ENCODE assay signal across 9 cellular contexts in the genomic region with DNA sequence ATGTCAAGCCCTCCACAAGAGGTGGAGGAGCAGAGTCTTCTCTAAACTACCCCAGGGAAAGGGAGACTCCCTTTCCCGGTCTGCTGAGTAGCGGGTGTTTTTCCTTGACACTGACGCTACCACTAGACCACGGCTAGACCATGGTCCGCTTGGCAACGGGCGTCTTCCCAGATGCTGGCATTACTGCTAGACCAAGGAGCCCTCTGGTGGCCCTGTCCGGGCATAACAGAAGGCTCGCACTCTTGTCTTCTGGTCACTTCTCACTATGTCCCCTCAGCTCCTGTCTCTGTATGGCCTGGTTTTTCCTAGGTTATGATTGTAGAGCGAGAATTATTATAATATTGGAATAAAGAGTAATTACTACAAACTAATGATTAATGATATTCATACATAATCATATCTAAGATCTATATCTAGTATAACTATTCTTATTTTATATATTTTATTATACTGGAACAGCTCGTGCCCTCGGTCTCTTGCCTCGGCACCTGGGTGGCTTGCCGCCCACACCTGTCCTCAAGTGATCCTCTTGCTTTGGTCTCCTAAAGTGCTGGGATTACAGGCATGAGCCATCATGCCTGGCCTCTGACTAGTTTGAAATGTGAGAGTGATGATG. TPM values are rescaled to one million over a fixed set of nuclear protein-coding genes. Genes with fewer than 3 reads are reported as not detected.
A peak's percentile ranks its signal among the peaks of the same experiment; 100 is the strongest.
DNase-seq lines count a peak whose midpoint lies in the region; ATAC-seq, FAIRE-seq and TF ChIP-seq lines count a peak whose summit lies in the region.
"Not testable (repeated sequence)": the region's sequence is repeated elsewhere in the genome, so short reads cannot be mapped to it uniquely, and the experiment has no call there.
"Had no signal": no experiment of that assay in that cellular context is flagged by ENCODE, and none has a peak within 500 bp of the region (broad histone marks: within the 10 kb centered on the region; RNA-seq: fewer than 3 reads in every experiment).

No MANE protein-coding gene starts in this region.

- H3K27ac Mint-ChIP-seq in Calu3 (ENCODE audit: unreplicated experiment); activated T-cell treated with anti-CD3 and anti-CD28 coated beads, Interleukin-2, amount 50 U/mL, for 72 hours: not testable (repeated sequence)

- not testable (repeated sequence) for BruUV-seq in Calu3 (replicated peaks; lab: Mats Ljungman, UMichigan); endothelial cell of umbilical vein (replicated peaks; lab: Mats Ljungman, UMichigan)

- H3K27ac ChIP-seq in OCI-LY1 (ENCODE audit: low read depth, low read length, poor library complexity, severe bottlenecking); endothelial cell of umbilical vein (ENCODE audit: insufficient read depth, low read depth, low read length); pancreas; tibial nerve: not testable (repeated sequence)

- H3K36me3 ChIP-seq in OCI-LY1 (ENCODE audit: insufficient read depth, low read length); endothelial cell of umbilical vein (ENCODE audit: control insufficient read depth in 2 of 2, extremely low read depth in 1 of 2, insufficient read depth in 2 of 2, low read length in 2 of 2); pancreas; tibial nerve: not testable (repeated sequence)

- H3K27me3 Mint-ChIP-seq in Calu3 (ENCODE audit: unreplicated experiment): peaks cover 26% of the 10 kb centered on the region
- peaks cover 16% of the 10 kb centered on the region for H3K27me3 Mint-ChIP-seq in activated T-cell treated with anti-CD3 and anti-CD28 coated beads, Interleukin-2, amount 50 U/mL, for 72 hours (ENCODE audit: low read depth)

- not testable (repeated sequence) for H3K9ac ChIP-seq in OCI-LY1 (ENCODE audit: low read length); endothelial cell of umbilical vein (replicated peaks; ENCODE audit: extremely low read depth, insufficient read depth, low read length)

- not testable (repeated sequence) for H3K4me3 ChIP-seq in OCI-LY1 (ENCODE audit: low read depth, low read length, poor library complexity, severe bottlenecking); endothelial cell of umbilical vein (replicated peaks in 1 of 3; ENCODE audit: insufficient read depth in 1 of 3, low read depth in 1 of 3, low read length in 3 of 3); pancreas; tibial nerve

- not testable (repeated sequence) for TF ChIP-seq EP300 in Ishikawa (IDR thresholded peaks at IDR 0.05; ENCODE audit: borderline replicate concordance); tibial nerve (IDR thresholded peaks at IDR 0.05)

- not testable (repeated sequence) for ATAC-seq in activated T-cell treated with anti-CD3 and anti-CD28 coated beads, Interleukin-2, amount 50 U/mL, for 72 hours (replicated peaks in 1 of 2)
- peak in 2 of 4 donors; percentile 42 to 49 for ATAC-seq in pancreas

- H4K20me1 ChIP-seq in OCI-LY1 (ENCODE audit: insufficient read depth, low read length); endothelial cell of umbilical vein (replicated peaks; ENCODE audit: control insufficient read depth, extremely low read depth, insufficient read depth, low read length): not testable (repeated sequence)

- peak; percentile 68 for TF ChIP-seq RAD21 in Ishikawa (IDR thresholded peaks at IDR 0.05; ENCODE audit: low read depth)

- intact Hi-C loops in Calu3 (cut with micrococcal nuclease; ENCODE audit: unreplicated experiment): loop anchor here (1.0 to 5.0 kb wide), 2 partner anchors 38 to 172 kb away; a partner anchor contains a TSS
- intact Hi-C loops in endothelial cell of umbilical vein (cut with micrococcal nuclease): loop anchor here (1.0 to 2.0 kb wide), 2 partner anchors 74 to 172 kb away; no protein-coding TSS in a partner anchor
- intact Hi-C loops in pancreas (cut with DNase I): not testable (repeated sequence)

- dilution Hi-C loops in endothelial cell of umbilical vein (cut with MboI; ENCODE audit: extremely low pct_ligation_motif_present, low sequenced_read_pairs): not testable (repeated sequence)

- not testable (repeated sequence) for H3K36me3 Mint-ChIP-seq in Calu3 (ENCODE audit: insufficient read depth, unreplicated experiment); activated T-cell treated with anti-CD3 and anti-CD28 coated beads, Interleukin-2, amount 50 U/mL, for 72 hours (ENCODE audit: insufficient read depth in 2 of 2)

- H3F3A ChIP-seq in OCI-LY1 (ENCODE audit: insufficient read depth, low read length): not testable (repeated sequence)

- H3K4me3 Mint-ChIP-seq in Calu3 (ENCODE audit: low read depth, unreplicated experiment); activated T-cell treated with anti-CD3 and anti-CD28 coated beads, Interleukin-2, amount 50 U/mL, for 72 hours: not testable (repeated sequence)

- TF ChIP-seq POLR2A in endothelial cell of umbilical vein (IDR thresholded peaks at IDR 0.05; ENCODE audit: low read depth, low read length); tibial nerve (IDR thresholded peaks at IDR 0.05): not testable (repeated sequence)

- H2AFZ ChIP-seq in OCI-LY1 (ENCODE audit: low read length): not testable (repeated sequence)
- peak overlapping the region; percentile 44 for H2AFZ ChIP-seq in endothelial cell of umbilical vein (ENCODE audit: low read depth, low read length)

- H3K9me1 ChIP-seq in endothelial cell of umbilical vein (replicated peaks; ENCODE audit: control insufficient read depth, extremely low read depth, insufficient read depth, low read length): not testable (repeated sequence)

- H3K79me2 ChIP-seq in OCI-LY1 (ENCODE audit: insufficient read depth, low read length); endothelial cell of umbilical vein (ENCODE audit: control insufficient read depth, insufficient read depth, low read length): not testable (repeated sequence)

- H3K9me2 ChIP-seq in OCI-LY1 (ENCODE audit: low read depth, low read length): not testable (repeated sequence)

- TF ChIP-seq CTCF in Calu3 (IDR thresholded peaks at IDR 0.05; ENCODE audit: unreplicated experiment): peak; percentile 64
- TF ChIP-seq CTCF in OCI-LY1 (IDR thresholded peaks at IDR 0.05; ENCODE audit: low read length): peak; percentile 44
- TF ChIP-seq CTCF in endothelial cell of umbilical vein (IDR thresholded peaks at IDR 0.05; ENCODE audit: extremely low read depth in 1 of 2, insufficient read depth in 1 of 2, low read depth in 1 of 2, low read length in 2 of 2): peak in 1 of 2 donors; percentile 23
- peak; percentile 48 to 71 (median 64) for TF ChIP-seq CTCF in pancreas (IDR thresholded peaks at IDR 0.05)
- TF ChIP-seq CTCF in tibial nerve (IDR thresholded peaks at IDR 0.05): peak; percentile 60 to 68 (median 63)

- H3K9me3 Mint-ChIP-seq in Calu3 (ENCODE audit: low read depth, unreplicated experiment); activated T-cell treated with anti-CD3 and anti-CD28 coated beads, Interleukin-2, amount 50 U/mL, for 72 hours: not testable (repeated sequence)

- POLR2A ChIA-PET in endothelial cell of umbilical vein (lab: Charles Lee): not testable (repeated sequence)

- not testable (repeated sequence) for H3K9me3 ChIP-seq in OCI-LY1 (ENCODE audit: low read length); endothelial cell of umbilical vein (replicated peaks; ENCODE audit: control insufficient read depth, insufficient read depth, low read length); pancreas; tibial nerve

- not testable (repeated sequence) for H3K4me1 Mint-ChIP-seq in Calu3 (ENCODE audit: low read depth, unreplicated experiment); activated T-cell treated with anti-CD3 and anti-CD28 coated beads, Interleukin-2, amount 50 U/mL, for 72 hours (ENCODE audit: low read depth)

- CTCF ChIA-PET in Calu3 (lab: Charles Lee): interaction anchor here (1.2 to 2.3 kb wide), 2 partner anchors 70 to 172 kb away, joined by 3 to 11 read pairs; no protein-coding TSS in a partner anchor
- CTCF ChIA-PET in endothelial cell of umbilical vein (lab: Charles Lee): interaction anchor here (0.8 to 7.5 kb wide), 14 partner anchors 14 to 462 kb away, joined by 3 to 143 read pairs (median 5); no protein-coding TSS in a partner anchor

- peak; percentile 53 for FAIRE-seq in endothelial cell of umbilical vein (lab: Jason Lieb, UNC)
- peak; percentile 47 for FAIRE-seq in pancreas (lab: Jason Lieb, UNC)

- not testable (repeated sequence) for H3K27me3 ChIP-seq in OCI-LY1 (ENCODE audit: insufficient read depth, low read length); endothelial cell of umbilical vein (ENCODE audit: control insufficient read depth in 2 of 2, insufficient read depth in 2 of 2, low read length in 2 of 2); pancreas; tibial nerve

- not testable (repeated sequence) for H3K4me1 ChIP-seq in OCI-LY1 (ENCODE audit: insufficient read depth, low read length, severe bottlenecking); endothelial cell of umbilical vein (ENCODE audit: control insufficient read depth, extremely low read depth, insufficient read depth, low read length); pancreas; tibial nerve

- not testable (repeated sequence) for H3K4me2 ChIP-seq in OCI-LY1 (ENCODE audit: low read length); endothelial cell of umbilical vein (ENCODE audit: insufficient read depth, low read length)

- 28 to 31% methylated on average over 13 to 14 of the region's 14 CpGs for WGBS in pancreas, 2 donors
- WGBS in tibial nerve, 2 donors: 44 to 51% methylated on average over 14 of the region's 14 CpGs

- peak; percentile 72 for DNase-seq in Calu3
- peak; percentile 2 to 10 for DNase-seq in activated T-cell treated with anti-CD3 and anti-CD28 coated beads, Interleukin-2, amount 50 U/mL, for 72 hours
- DNase-seq in endothelial cell of umbilical vein (ENCODE audit: low read depth, low spot score): peak; percentile 32
- peak; percentile 15 for DNase-seq in iris pigment epithelial cell (ENCODE audit: low read depth)
- peak; percentile 47 to 79 (median 71) for DNase-seq in pancreas
- DNase-seq in tibial nerve (ENCODE audit: low spot score in 2 of 2): peak; percentile 28 to 45

RNA-seq across cellular contexts. Expression of a gene that starts 38.4 kb away (rescaled TPM):
- total RNA-seq in Calu3 (2022) (not detected in 2 replicates), endothelial cell of umbilical vein (not detected in 2 replicates), pancreas (not detected), tibial nerve (not detected)
- not detected for total RNA-seq in activated T-cell treated with anti-CD3 and anti-CD28 coated beads, Interleukin-2, amount 50 U/mL, for 72 hours
- polyA plus RNA-seq in endothelial cell of umbilical vein (not detected in 2 replicates), pancreas (not detected)
- polyA plus RNA-seq in endothelial cell of umbilical vein (2011; cell fraction: cytosol; rRNA removed): not detected in 2 replicates
- polyA plus RNA-seq in endothelial cell of umbilical vein (2011; cell fraction: nucleus; rRNA removed): not detected in 2 replicates
- not detected in 2 replicates for polyA plus RNA-seq in endothelial cell of umbilical vein (2012)
- not detected in 2 replicates for polyA minus RNA-seq in endothelial cell of umbilical vein
- polyA minus RNA-seq in endothelial cell of umbilical vein (2011; cell fraction: cytosol; rRNA and poly(A)+ RNA removed): not detected
- not detected in 2 replicates for polyA minus RNA-seq in endothelial cell of umbilical vein (2011; cell fraction: nucleus; rRNA and poly(A)+ RNA removed)
- total RNA-seq: glomerular endothelial cell had no signal

RNA-seq across cellular contexts. Expression of a gene that starts 52.5 kb away (rescaled TPM):
- total RNA-seq in Calu3 (2022) (not detected in 2 replicates), endothelial cell of umbilical vein (0.83 and 1.4 TPM in 2 replicates), pancreas (1 to 10 TPM in 4 of 6 donors, under 1 TPM in 2; 0.67 to 5.6 (median 1.6) TPM), tibial nerve (1 to 10 TPM in 2 of 4 donors, under 1 TPM in 2; under 0.01 to 1.9 (median 1.4) TPM)
- total RNA-seq in activated T-cell treated with anti-CD3 and anti-CD28 coated beads, Interleukin-2, amount 50 U/mL, for 72 hours: 1 to 10 TPM; 1.6 to 4.6 TPM
- polyA plus RNA-seq in endothelial cell of umbilical vein (0.52 and 0.57 TPM in 2 replicates), pancreas (10 to 100 TPM in 1 of 2 donors, 1 to 10 TPM in 1; 2.9 to 28.6 TPM)
- polyA plus RNA-seq in endothelial cell of umbilical vein (2011; cell fraction: cytosol; rRNA removed): 0.27 and 0.31 TPM in 2 replicates
- 3.5 and 4.1 TPM in 2 replicates for polyA plus RNA-seq in endothelial cell of umbilical vein (2011; cell fraction: nucleus; rRNA removed)
- 0.37 TPM in 2 replicates for polyA plus RNA-seq in endothelial cell of umbilical vein (2012)
- polyA minus RNA-seq in endothelial cell of umbilical vein: 1.8 and 3.6 TPM in 2 replicates
- 12.5 TPM for polyA minus RNA-seq in endothelial cell of umbilical vein (2011; cell fraction: cytosol; rRNA and poly(A)+ RNA removed)
- polyA minus RNA-seq in endothelial cell of umbilical vein (2011; cell fraction: nucleus; rRNA and poly(A)+ RNA removed): 0.53 and 1.0 TPM in 2 replicates

Comparison
In these comparisons a context has a peak if more than half of its experiments do, and no peak if none do; other contexts are left out.
1. DNase-seq: peak in every context shown above with its lines; median percentile 72 in Calu3; 71 in pancreas; 36 in tibial nerve; 32 in endothelial cell of umbilical vein; 15 in iris pigment epithelial cell; 6 in activated T-cell treated with anti-CD3 and anti-CD28 coated beads, Interleukin-2, amount 50 U/mL, for 72 hours.